ENCODE assay signal across 8 cellular contexts in genomic region chr7:102415685-102416225, GRCh38. TPM values are rescaled to one million over a fixed set of nuclear protein-coding genes. Genes with fewer than 3 reads are reported as not detected.
DNase-seq lines count a peak whose midpoint lies in the region; ATAC-seq and TF ChIP-seq lines count a peak whose summit lies in the region.

No MANE protein-coding gene starts in this region.

- no peaks in the 10 kb centered on the region for H3K27me3 Mint-ChIP-seq in Caco-2 (ENCODE audit: insufficient read depth, unreplicated experiment)

- H3K36me3 ChIP-seq in Caco-2 (ENCODE audit: control insufficient read depth, insufficient read depth, low read length): no peaks in the 10 kb centered on the region

- no peak overlapping the region for H3K4me3 ChIP-seq in Caco-2 (ENCODE audit: low read depth, low read length)

- BruUV-seq in Caco-2 (replicated peaks; lab: Mats Ljungman, UMichigan): no TSS peak

- peak; percentile 67 for DNase-seq in activated CD4-positive, CD25-positive, alpha-beta regulatory T cell treated with anti-CD3 and anti-CD28 coated beads, Interleukin-2, amount 50 U/mL, for 72 hours
- peak; percentile 70 for DNase-seq in stimulated activated naive CD8-positive, alpha-beta T cell treated with anti-CD3 and anti-CD28 coated beads, Interleukin-15, Interleukin-2, amounts not matched to agents 100 U/mL and 50 U/mL, for 24 hours
- no peak for DNase-seq in NCI-H446 (lab: John Stamatoyannopoulos, UW)
- DNase-seq in DMS153 treated with DMSO at 0.1 percent for 48 hours (lab: John Stamatoyannopoulos, UW; ENCODE audit: unreplicated experiment): no peak
- DNase-seq in GM10266 (ENCODE audit: extremely low spot score): no peak
- DNase-seq in Caco-2: no peak

- intact Hi-C loops in Caco-2 (cut with micrococcal nuclease; ENCODE audit: unreplicated experiment): no loop called here

- no peak overlapping the region for H3K27ac Mint-ChIP-seq in Caco-2 (ENCODE audit: unreplicated experiment)

- no peaks in the 10 kb centered on the region for H3K27me3 ChIP-seq in Caco-2 (replicated peaks; ENCODE audit: control insufficient read depth, insufficient read depth, low read length)

- H3K9me3 ChIP-seq in Caco-2: no peaks in the 10 kb centered on the region

- peak; percentile 58 for ATAC-seq in GM21723 (IDR thresholded peaks at IDR 0.05; ENCODE audit: unreplicated experiment)
- ATAC-seq in esophagus mucosa: peak; percentile 47
- ATAC-seq in stimulated activated naive CD8-positive, alpha-beta T cell treated with anti-CD3 and anti-CD28 coated beads, Interleukin-15, Interleukin-2, amounts not matched to agents 100 U/mL and 50 U/mL, for 24 hours: peak; percentile 80

- H3K4me1 Mint-ChIP-seq in Caco-2 (ENCODE audit: low read depth, unreplicated experiment): no peaks in the 10 kb centered on the region

- no peaks in the 10 kb centered on the region for H3K9me3 Mint-ChIP-seq in Caco-2 (ENCODE audit: unreplicated experiment)

- no peak overlapping the region for H3K4me3 Mint-ChIP-seq in Caco-2 (ENCODE audit: unreplicated experiment)

- no peaks in the 10 kb centered on the region for H3K4me1 ChIP-seq in Caco-2

- CTCF ChIA-PET in Caco-2 (lab: Charles Lee): no interaction called here

- POLR2A ChIA-PET in Caco-2 (lab: Charles Lee): no interaction called here

- peaks cover 87% of the 10 kb centered on the region for H3K36me3 Mint-ChIP-seq in Caco-2 (ENCODE audit: insufficient read depth, unreplicated experiment)

- TF ChIP-seq CTCF in GM10266 (IDR thresholded peaks at IDR 0.05; ENCODE audit: control insufficient read depth, insufficient read depth, low read depth, missing control alignments) (no peak), Caco-2 (IDR thresholded peaks at IDR 0.05; ENCODE audit: insufficient read depth in 1 of 2, low read depth in 1 of 2, low read length in 1 of 2, severe bottlenecking in 1 of 2, unreplicated experiment in 1 of 2) (no peak)

RNA-seq across cellular contexts. Expression of gene ORAI2, which starts 17.6 kb away (rescaled TPM):
- total RNA-seq in esophagus mucosa: 3.1 TPM
- 19.4 and 20.2 TPM in 2 replicates for total RNA-seq in Caco-2 (2022)

RNA-seq across cellular contexts. Expression of gene PRKRIP1, which starts 19.6 kb away (rescaled TPM):
- total RNA-seq in esophagus mucosa (9.6 TPM), Caco-2 (2022) (34.2 and 35.2 TPM in 2 replicates)

RNA-seq across cellular contexts. Expression of gene ALKBH4, which starts 48.9 kb away (rescaled TPM):
- total RNA-seq in esophagus mucosa (5.7 TPM), Caco-2 (2022) (13.8 and 15.0 TPM in 2 replicates)

RNA-seq across cellular contexts. Expression of gene LRWD1, which starts 49.0 kb away (rescaled TPM):
- 8.7 TPM for total RNA-seq in esophagus mucosa
- total RNA-seq in Caco-2 (2022): 23.6 and 25.3 TPM in 2 replicates

RNA-seq across cellular contexts. Expression of gene SPDYE6, which starts 59.5 kb away (rescaled TPM):
- not detected for total RNA-seq in esophagus mucosa
- total RNA-seq in Caco-2 (2022): not detected in 2 replicates

Comparison
In these comparisons a context has a peak if more than half of its experiments do, and no peak if none do; other contexts are left out.
1. DNase-seq: peak in activated CD4-positive, CD25-positive, alpha-beta regulatory T cell treated with anti-CD3 and anti-CD28 coated beads, Interleukin-2, amount 50 U/mL, for 72 hours (single experiment) and stimulated activated naive CD8-positive, alpha-beta T cell treated with anti-CD3 and anti-CD28 coated beads, Interleukin-15, Interleukin-2, amounts not matched to agents 100 U/mL and 50 U/mL, for 24 hours (single experiment); none in NCI-H446 (0 of 2), DMS153 treated with DMSO at 0.1 percent for 48 hours (single experiment), GM10266 (single experiment) and Caco-2 (0 of 2).
2. Peak in every context shown above with its lines, with median percentiles within 50 percentile points of each other: ATAC-seq.